ENCODE assay signal across 9 cellular contexts in the genomic region with DNA sequence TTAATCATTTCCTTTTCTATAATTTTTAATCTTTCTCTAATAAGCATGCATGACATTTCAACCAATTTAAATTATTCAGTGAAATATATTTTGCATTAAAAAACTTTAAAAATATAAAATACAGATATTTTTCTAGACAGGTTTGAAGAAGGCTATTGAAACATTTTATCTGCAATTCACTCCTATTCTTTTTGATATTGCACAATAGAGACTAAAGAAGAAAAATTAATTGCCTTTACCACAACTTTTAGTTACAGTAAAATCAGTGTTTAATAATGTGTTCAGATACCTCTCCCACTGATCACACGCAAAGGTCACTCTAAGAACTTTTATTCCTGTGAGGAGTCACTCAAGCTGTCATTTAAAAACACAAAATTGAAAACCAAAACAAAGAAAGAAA.
"Had no signal": no experiment of that assay in that cellular context is flagged by ENCODE, and none has a peak within 500 bp of the region (broad histone marks: within the 10 kb centered on the region; RNA-seq: fewer than 3 reads in every experiment).

No MANE protein-coding gene starts in this region.

- H3K4me1 ChIP-seq: HAP-1 had no signal

- H3K27ac ChIP-seq: GM23248 had no signal

- H3K36me3 ChIP-seq: HAP-1 had no signal

- H3K4me1 Mint-ChIP-seq: GM23338, H9 had no signal

- H3K4me2 ChIP-seq: GM23338 had no signal

- DNase-seq: GM23248, GOT3, H7, H9, HCEC 1CT, HFFc6 had no signal

- H2AFZ ChIP-seq: GM23248, GM23338 had no signal

- H3K4me3 ChIP-seq: GM23248, GM23338, HAP-1 had no signal

- H3K4me3 Mint-ChIP-seq: GM23338, H9, HFFc6 had no signal

- ATAC-seq: GM23338, HCT116 had no signal

- H3K9me3 ChIP-seq: HAP-1 had no signal

- H3K9me3 Mint-ChIP-seq: GM23338 had no signal

- H3K27ac Mint-ChIP-seq: GM23338, H9, HFFc6 had no signal

- H3K9ac ChIP-seq: GM23248 had no signal
